In genomic region chr20:3237958-3238615, GRCh38 we compare ENCODE assay signal across 8 cellular contexts. TPM values are rescaled to one million over a fixed set of nuclear protein-coding genes. Genes with fewer than 3 reads are reported as not detected.
DNase-seq lines count a peak whose midpoint lies in the region; ATAC-seq and TF ChIP-seq lines count a peak whose summit lies in the region.

No MANE protein-coding gene starts in this region.

- intact Hi-C loops in sigmoid colon (cut with DNase I): no loop called here

- peak overlapping the region; percentile 63 for H3K4me2 ChIP-seq in SU-DHL-6 (ENCODE audit: low read depth, low read length, poor library complexity, severe bottlenecking)

- H3K9me2 ChIP-seq in SU-DHL-6 (replicated peaks; ENCODE audit: insufficient read depth, low read length): no peaks in the 10 kb centered on the region

- H2AFZ ChIP-seq in SU-DHL-6 (ENCODE audit: low read depth, low read length, severe bottlenecking): peak overlapping the region; percentile 83

- no peaks in the 10 kb centered on the region for H3K36me3 ChIP-seq in SU-DHL-6 (ENCODE audit: low read length)
- no peaks in the 10 kb centered on the region for H3K36me3 ChIP-seq in sigmoid colon

- H3K4me3 ChIP-seq in SU-DHL-6 (ENCODE audit: insufficient read depth, low read length, poor library complexity, severe bottlenecking): peak overlapping the region; percentile 68
- peak overlapping the region; percentile 86 for H3K4me3 ChIP-seq in fibroblast of villous mesenchyme (ENCODE audit: low read depth, low read length)
- H3K4me3 ChIP-seq in sigmoid colon: peak overlapping the region; percentile 23 to 63 (median 57)

- no peaks in the 10 kb centered on the region for H4K20me1 ChIP-seq in SU-DHL-6 (ENCODE audit: low read depth, low read length)

- H3K9me3 ChIP-seq in SU-DHL-6 (ENCODE audit: insufficient read depth, low read length): no peaks in the 10 kb centered on the region
- H3K9me3 ChIP-seq in sigmoid colon: no peaks in the 10 kb centered on the region

- peak; percentile 12 for ATAC-seq in GM21528 (IDR thresholded peaks at IDR 0.05; ENCODE audit: low FRiP score, unreplicated experiment)
- ATAC-seq in GM18519 (IDR thresholded peaks at IDR 0.05; ENCODE audit: low FRiP score, unreplicated experiment): no peak

- H3K27ac ChIP-seq in SU-DHL-6 (ENCODE audit: low read depth, low read length): no peak overlapping the region
- H3K27ac ChIP-seq in sigmoid colon: no peak overlapping the region

- H3K27me3 ChIP-seq in SU-DHL-6 (ENCODE audit: low read length) (no peaks in the 10 kb centered on the region), sigmoid colon (peaks cover 33 to 77% (median 54%) of the 10 kb centered on the region in 3 donors)

- H3K79me2 ChIP-seq in SU-DHL-6 (ENCODE audit: insufficient read depth, low read length): no peaks in the 10 kb centered on the region

- peak overlapping the region; percentile 53 for H3K9ac ChIP-seq in SU-DHL-6 (ENCODE audit: low read length)

- DNase-seq in fibroblast of villous mesenchyme (ENCODE audit: low read depth) (no peak), sigmoid colon (no peak), NCI-H187 (lab: John Stamatoyannopoulos, UW) (no peak), NCI-H128 (lab: John Stamatoyannopoulos, UW; ENCODE audit: unreplicated experiment) (no peak), NCI-H1048 (lab: John Stamatoyannopoulos, UW) (no peak)

- no peak for TF ChIP-seq POLR2A in sigmoid colon (IDR thresholded peaks at IDR 0.05)

- peaks cover 0 to 24% (median 23%) of the 10 kb centered on the region in 4 donors for H3K4me1 ChIP-seq in sigmoid colon

- H3F3A ChIP-seq in SU-DHL-6 (ENCODE audit: insufficient read depth): no peaks in the 10 kb centered on the region

- TF ChIP-seq CTCF in SU-DHL-6 (IDR thresholded peaks at IDR 0.05; ENCODE audit: insufficient read depth, low read length, poor library complexity, severe bottlenecking) (no peak), fibroblast of villous mesenchyme (IDR thresholded peaks at IDR 0.05; ENCODE audit: insufficient read depth, low read depth, low read length) (no peak), sigmoid colon (IDR thresholded peaks at IDR 0.05) (no peak)

- no peak for TF ChIP-seq EP300 in sigmoid colon (IDR thresholded peaks at IDR 0.05)

- 3 to 4% methylated on average over 59 of the region's 59 CpGs for WGBS in sigmoid colon, 2 donors

RNA-seq across cellular contexts. Expression of gene SLC4A11, which starts 0.9 kb away (rescaled TPM):
- 1.6 and 1.7 TPM in 2 replicates for total RNA-seq in fibroblast of villous mesenchyme
- under 1 TPM in 1 of 4 donors, not detected in 3; 0.36 TPM for total RNA-seq in sigmoid colon
- polyA plus RNA-seq in sigmoid colon: 1 to 10 TPM in 1 of 3 donors, not detected in 2; 2.1 TPM

RNA-seq across cellular contexts. Expression of gene ITPA, which starts 28.8 kb away (rescaled TPM):
- total RNA-seq in fibroblast of villous mesenchyme: 29.8 and 40.3 TPM in 2 replicates
- 10 to 100 TPM; 17.1 to 31.7 (median 22.6) TPM for total RNA-seq in sigmoid colon
- polyA plus RNA-seq in sigmoid colon: 10 to 100 TPM; 47.4 to 92.5 (median 47.9) TPM

RNA-seq across cellular contexts. Expression of gene DDRGK1, which starts 33.6 kb away (rescaled TPM):
- total RNA-seq in fibroblast of villous mesenchyme: 19.0 and 21.6 TPM in 2 replicates
- total RNA-seq in sigmoid colon: 10 to 100 TPM; 56.0 to 86.1 (median 73.6) TPM
- 10 to 100 TPM; 16.8 to 74.3 (median 19.9) TPM for polyA plus RNA-seq in sigmoid colon
